ENCODE assay signal across 23 cellular contexts in the genomic region with DNA sequence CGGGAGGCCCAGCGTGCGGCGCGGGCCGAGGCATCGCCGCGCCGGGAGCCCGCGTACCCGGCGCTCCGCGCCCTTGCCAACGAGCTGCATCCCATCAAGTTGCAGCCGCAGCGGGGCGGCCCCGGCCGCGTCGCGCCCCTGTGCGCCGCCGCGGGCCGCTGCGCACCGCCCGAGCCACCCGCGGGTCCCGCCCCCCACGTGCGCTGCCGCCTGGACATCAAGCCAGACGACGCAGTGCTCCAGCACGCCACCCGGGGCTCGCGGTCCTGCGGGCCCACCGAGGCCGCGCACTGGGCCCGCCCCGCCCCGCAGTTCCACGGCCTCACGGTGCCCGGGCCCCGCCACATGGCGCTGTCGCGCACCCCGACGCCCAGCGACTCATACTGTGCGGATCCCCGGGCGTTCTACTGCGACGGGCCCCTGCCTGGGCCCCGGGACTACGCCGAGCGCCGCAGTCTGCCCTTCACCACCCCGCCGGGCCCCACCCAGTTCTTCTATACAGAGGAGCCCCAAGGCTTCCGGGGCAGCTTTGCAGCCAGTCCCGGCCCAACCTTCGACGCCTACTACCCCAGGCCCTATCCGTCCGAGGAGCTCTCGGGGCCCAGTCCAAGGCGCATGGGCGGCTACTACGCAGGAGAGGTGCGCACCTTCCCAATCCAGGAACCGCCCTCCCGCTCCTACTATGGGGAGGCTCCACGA. TPM values are rescaled to one million over a fixed set of nuclear protein-coding genes. Genes with fewer than 3 reads are reported as not detected.
A peak's percentile ranks its signal among the peaks of the same experiment; 100 is the strongest.
DNase-seq lines count a peak whose midpoint lies in the region; ATAC-seq, FAIRE-seq and TF ChIP-seq lines count a peak whose summit lies in the region.
"Had no signal": no experiment of that assay in that cellular context is flagged by ENCODE, and none has a peak within 500 bp of the region (broad histone marks: within the 10 kb centered on the region; RNA-seq: fewer than 3 reads in every experiment).

No MANE protein-coding gene starts in this region.

- no peaks in the 10 kb centered on the region for H3K9me1 ChIP-seq in K562 (ENCODE audit: control insufficient read depth, insufficient read depth, low read length)

- in situ Hi-C loops in K562 (cut with MboI): no loop called here

- CTCF ChIA-PET in activated naive CD4-positive, alpha-beta T cell treated with anti-CD3 and anti-CD28 coated beads, Interleukin-2, amount 10 ng/mL, durations not matched to agents 7 days and 5 days (lab: Charles Lee): interaction anchor here (1.0 kb wide), 1 partner anchor 99 kb away, joined by 3 read pairs; no protein-coding TSS in a partner anchor
- CTCF ChIA-PET in K562 (lab: Yijun Ruan, JAX; ENCODE audit: low intra/inter-chr PET ratio): no interaction called here

- H2BK15ac ChIP-seq in mesenchymal stem cell (ENCODE audit: low read depth, poor library complexity, severe bottlenecking): no peak overlapping the region

- no peak overlapping the region for H3K18ac ChIP-seq in mesenchymal stem cell (ENCODE audit: low read depth in 1 of 2, low read length in 2 of 2)

- FAIRE-seq in K562 (lab: Jason Lieb, UNC) (no peak), small intestine (lab: Jason Lieb, UNC) (no peak), GM19239 (lab: Jason Lieb, UNC) (no peak)

- H3K9me3 ChIP-seq in K562 (replicated peaks; ENCODE audit: control insufficient read depth, insufficient read depth, low read depth, low read length) (no peaks in the 10 kb centered on the region), small intestine (ENCODE audit: control insufficient read depth, low read depth) (no peaks in the 10 kb centered on the region), mesenchymal stem cell (ENCODE audit: control insufficient read depth, low read length) (no peaks in the 10 kb centered on the region)
- H3K9me3 ChIP-seq: ascending aorta, heart right ventricle had no signal

- H3K27me3 ChIP-seq in H7 (ENCODE audit: control insufficient read depth, insufficient read depth, low read length) (peaks cover 5% of the 10 kb centered on the region), K562 (ENCODE audit: control insufficient read depth in 2 of 2, insufficient read depth in 2 of 2, low read length in 2 of 2) (no peaks in the 10 kb centered on the region), small intestine (ENCODE audit: control insufficient read depth in 2 of 2, insufficient read depth in 2 of 2, low read length in 2 of 2) (peaks cover 3 to 9% of the 10 kb centered on the region in 2 donors), mesenchymal stem cell (ENCODE audit: control insufficient read depth in 1 of 2, insufficient read depth in 1 of 2, low read length in 2 of 2) (peaks cover 0 to 22% of the 10 kb centered on the region in 2 experiments)

- H3K4me3 Mint-ChIP-seq in activated naive CD4-positive, alpha-beta T cell treated with anti-CD3 and anti-CD28 coated beads, Interleukin-2, amount 10 ng/mL, durations not matched to agents 7 days and 5 days: no peak overlapping the region
- H3K4me3 Mint-ChIP-seq: activated B cell treated with CpG ODN at 0.5 μM for 24 hours, mesothelial cell of epicardium, nephron progenitor cell had no signal

- DNase-seq in activated naive CD4-positive, alpha-beta T cell treated with anti-CD3 and anti-CD28 coated beads, Interleukin-2, amount 10 ng/mL, durations not matched to agents 7 days and 5 days: no peak
- DNase-seq in activated naive CD4-positive, alpha-beta T cell (lab: John Stamatoyannopoulos, UW): no peak
- DNase-seq in H7 (peak; percentile 75), K562 (ENCODE audit: extremely low read depth in 1 of 4, low spot score in 3 of 4) (no peak), small intestine (peak; percentile 31), mesenchymal stem cell (no peak), GM19239 (ENCODE audit: insufficient read length, low spot score) (no peak), GM19238 (ENCODE audit: insufficient read length, low spot score) (no peak)
- DNase-seq: activated B cell treated with CpG ODN at 0.5 μM for 24 hours; activated gamma-delta T cell treated with Interleukin-2 at 50 U/mL for 16 hours; heart right ventricle; KG1; NCI-H524 treated with DMSO at 0.1 percent for 48 hours; nephron progenitor cell; RPMI8226; stimulated activated CD4-positive, alpha-beta T cell treated with anti-CD3 and anti-CD28 coated beads, Interleukin-1b, Interleukin-23, amount 100 ng/mL, for 48 hours; T-helper 9 cell had no signal

- TF ChIP-seq POLR2A in K562 (conservative IDR thresholded peaks at IDR 0.05): no peak

- no peak overlapping the region for H3K4ac ChIP-seq in mesenchymal stem cell (ENCODE audit: low read depth in 1 of 2, low read length in 2 of 2)

- H3K14ac ChIP-seq in mesenchymal stem cell (ENCODE audit: low read length in 2 of 2): no peak overlapping the region

- no peaks in the 10 kb centered on the region for H3K9me3 Mint-ChIP-seq in activated naive CD4-positive, alpha-beta T cell treated with anti-CD3 and anti-CD28 coated beads, Interleukin-2, amount 10 ng/mL, durations not matched to agents 7 days and 5 days
- H3K9me3 Mint-ChIP-seq: activated B cell treated with CpG ODN at 0.5 μM for 24 hours; mesothelial cell of epicardium; nephron progenitor cell; stimulated activated effector memory CD8-positive, alpha-beta T cell treated with anti-CD3 and anti-CD28 coated beads, Interleukin-12 subunit alpha, Interleukin-12 subunit beta, amount 100 ng/mL, for 72 hours had no signal

- H3K79me1 ChIP-seq in mesenchymal stem cell (replicated peaks; ENCODE audit: low read length, poor library complexity, severe bottlenecking): peaks cover 14% of the 10 kb centered on the region

- no peak overlapping the region for H4K91ac ChIP-seq in mesenchymal stem cell (ENCODE audit: low read length)

- no peak overlapping the region for H2BK120ac ChIP-seq in mesenchymal stem cell (ENCODE audit: low read depth, low read length)

- H3K27ac Mint-ChIP-seq in activated naive CD4-positive, alpha-beta T cell treated with anti-CD3 and anti-CD28 coated beads, Interleukin-2, amount 10 ng/mL, durations not matched to agents 7 days and 5 days: peak overlapping the region; percentile 55
- H3K27ac Mint-ChIP-seq: activated B cell treated with CpG ODN at 0.5 μM for 24 hours, mesothelial cell of epicardium, nephron progenitor cell, progenitor cell of endocrine pancreas had no signal

- H3K27ac ChIP-seq in K562 (ENCODE audit: extremely low read depth, low read depth, low read length): no peak overlapping the region
- no peak overlapping the region for H3K27ac ChIP-seq in small intestine (ENCODE audit: low read depth in 1 of 2, low read length in 1 of 2)
- no peak overlapping the region for H3K27ac ChIP-seq in mesenchymal stem cell (ENCODE audit: low read length, poor library complexity, severe bottlenecking)
- H3K27ac ChIP-seq: ascending aorta, epithelial cell of prostate had no signal

- peaks cover 10% of the 10 kb centered on the region for H3K36me3 Mint-ChIP-seq in activated naive CD4-positive, alpha-beta T cell treated with anti-CD3 and anti-CD28 coated beads, Interleukin-2, amount 10 ng/mL, durations not matched to agents 7 days and 5 days

- no peak for TF ChIP-seq CTCF in K562 (IDR thresholded peaks at IDR 0.05 in 2 of 3, conservative IDR thresholded peaks at IDR 0.05 in 1 of 3; ENCODE audit: insufficient read depth in 2 of 3, low read depth in 1 of 3, low read length in 3 of 3)

- H3K36me3 ChIP-seq in H7 (replicated peaks; ENCODE audit: control insufficient read depth, insufficient read depth, low read length): peaks cover 2% of the 10 kb centered on the region
- H3K36me3 ChIP-seq in K562 (ENCODE audit: control insufficient read depth, insufficient read depth, low read length): peaks cover 10% of the 10 kb centered on the region; the same call in 2 of the 3 replicates
- peaks cover 0 to 4% of the 10 kb centered on the region in 2 donors for H3K36me3 ChIP-seq in small intestine (ENCODE audit: control insufficient read depth in 2 of 2, insufficient read depth in 2 of 2, low read length in 2 of 2)
- peaks cover 2 to 39% of the 10 kb centered on the region in 2 experiments for H3K36me3 ChIP-seq in mesenchymal stem cell (ENCODE audit: control insufficient read depth in 1 of 2, insufficient read depth in 2 of 2, low read depth in 1 of 2, low read length in 2 of 2)

- intact Hi-C loops in K562 (cut with micrococcal nuclease): loop anchor here (5.0 kb wide), 1 partner anchor 97 kb away; a partner anchor contains a TSS

- BruUV-seq in K562 (replicated peaks; lab: Mats Ljungman, UMichigan): no TSS peak

- no peak overlapping the region for H3K23ac ChIP-seq in mesenchymal stem cell (ENCODE audit: low read length in 2 of 2)

- H2BK5ac ChIP-seq in mesenchymal stem cell (ENCODE audit: low read depth, low read length, poor library complexity, severe bottlenecking): no peak overlapping the region

- no peak overlapping the region for H4K8ac ChIP-seq in mesenchymal stem cell (ENCODE audit: low read length)

- H3K4me3 ChIP-seq in H7 (ENCODE audit: insufficient read depth, low read depth, low read length) (no peak overlapping the region), K562 (no peak overlapping the region), small intestine (ENCODE audit: low read depth in 1 of 2, low read length in 2 of 2) (peak overlapping the region in 1 of 2 donors; percentile 25), mesenchymal stem cell (ENCODE audit: insufficient read depth in 1 of 2, low read depth in 1 of 2, low read length in 2 of 2) (no peak overlapping the region)

- POLR2A ChIA-PET in K562 (lab: Yijun Ruan, JAX): no interaction called here

- peaks cover 63% of the 10 kb centered on the region for H3K27me3 Mint-ChIP-seq in activated naive CD4-positive, alpha-beta T cell treated with anti-CD3 and anti-CD28 coated beads, Interleukin-2, amount 10 ng/mL, durations not matched to agents 7 days and 5 days

- no peak overlapping the region for H3K4me2 ChIP-seq in K562 (ENCODE audit: insufficient read depth, low read length)
- H3K4me2 ChIP-seq in mesenchymal stem cell (ENCODE audit: low read length, poor library complexity, severe bottlenecking): no peak overlapping the region

- peaks cover 32% of the 10 kb centered on the region for H3K4me1 Mint-ChIP-seq in activated naive CD4-positive, alpha-beta T cell treated with anti-CD3 and anti-CD28 coated beads, Interleukin-2, amount 10 ng/mL, durations not matched to agents 7 days and 5 days

- H4K20me1 ChIP-seq in K562 (replicated peaks; ENCODE audit: control insufficient read depth, insufficient read depth, low read length): peaks cover 15% of the 10 kb centered on the region

- H2AFZ ChIP-seq in K562 (ENCODE audit: low read depth, low read length) (no peak overlapping the region), mesenchymal stem cell (ENCODE audit: low read depth, low read length) (no peak overlapping the region)

- TF ChIP-seq RAD21 in K562 (CRISPR knock-in tag; conservative IDR thresholded peaks at IDR 0.05 in 1 of 2, IDR thresholded peaks at IDR 0.05 in 1 of 2): no peak

- no peak for ATAC-seq in K562
- ATAC-seq: heart right ventricle; left lobe of liver; stimulated activated effector memory CD8-positive, alpha-beta T cell treated with anti-CD3 and anti-CD28 coated beads, Interleukin-12 subunit alpha, Interleukin-12 subunit beta, amount 100 ng/mL, for 72 hours had no signal

- no peak overlapping the region for H2AK5ac ChIP-seq in mesenchymal stem cell (ENCODE audit: low read length, severe bottlenecking)

- H3K4me1 ChIP-seq in K562 (replicated peaks in 1 of 2; ENCODE audit: control insufficient read depth in 2 of 2, insufficient read depth in 2 of 2, low read length in 2 of 2) (peaks cover 10 to 85% of the 10 kb centered on the region in 2 experiments), small intestine (ENCODE audit: control insufficient read depth in 2 of 2, insufficient read depth in 1 of 2, low read depth in 1 of 2, low read length in 1 of 2) (peaks cover 0 to 4% of the 10 kb centered on the region in 2 donors), mesenchymal stem cell (ENCODE audit: control insufficient read depth, insufficient read depth, low read depth, low read length) (peaks cover 52% of the 10 kb centered on the region)

- H3K9ac ChIP-seq in K562 (ENCODE audit: insufficient read depth in 1 of 2, low read depth in 2 of 2, low read length in 2 of 2) (no peak overlapping the region), mesenchymal stem cell (ENCODE audit: low read length) (no peak overlapping the region)

- TF ChIP-seq EP300 in K562 (IDR thresholded peaks at IDR 0.05; ENCODE audit: low read length): no peak

- no peak overlapping the region for H2BK12ac ChIP-seq in mesenchymal stem cell (ENCODE audit: low read length in 2 of 2)

- WGBS in K562 (ENCODE audit: insufficient coverage, low coverage, missing lambda C conversion rate): 97% methylated on average over 28 of the region's 88 CpGs
- 8 to 12% (median 9%) methylated on average over 30 to 88 of the region's 88 CpGs for WGBS in small intestine, 3 donors
- 95% methylated on average over 64 of the region's 88 CpGs for WGBS in mesenchymal stem cell

- H3K79me2 ChIP-seq in K562 (ENCODE audit: control insufficient read depth, insufficient read depth, low read length): peaks cover 16% of the 10 kb centered on the region

RNA-seq across cellular contexts. Expression of a gene that starts 2.6 kb away (rescaled TPM):
- 0.14 and 0.52 TPM in 2 replicates for total RNA-seq in H7 (2014; rRNA removed; shearing (Covaris generic))
- total RNA-seq in K562 (2011; cell fraction: chromatin; rRNA removed; ENCODE audit: low replicate concordance): 3.5 and 12.8 TPM in 2 replicates
- total RNA-seq in K562 (2011; cell fraction: nucleolus; rRNA removed): 13.2 and 13.6 TPM in 2 replicates
- 7.8 and 10.9 TPM in 2 replicates for total RNA-seq in K562 (2011; cell fraction: nucleoplasm; rRNA removed)
- 2.0 and 2.8 TPM in 2 replicates for total RNA-seq in K562 (2014; rRNA removed)
- 0.07 TPM in 1 of 2 replicates, not detected in the other for total RNA-seq in K562 (2014; rRNA removed; fragmentation: Illumina TruSeq; extraction: Trizol)
- total RNA-seq in K562 (2015; rRNA removed; fragmentation: Illumina TruSeq; extraction: Trizol): 0.83 and 0.94 TPM in 2 replicates
- 3.2 TPM in 2 replicates for total RNA-seq in K562 (2021)
- 0.46 and 1.1 TPM in 2 replicates for polyA plus RNA-seq in K562 (2011; rRNA removed)
- 0.49 and 1.00 TPM in 2 replicates for polyA plus RNA-seq in K562 (2011; cell fraction: cytosol; rRNA removed)
- polyA plus RNA-seq in K562 (2011; cell fraction: nucleus; rRNA removed): 11.7 and 16.6 TPM in 2 replicates
- polyA plus RNA-seq in K562 (2012): 2.1 and 4.3 TPM in 2 replicates
- 0.06 and 0.54 TPM in 2 replicates for polyA plus RNA-seq in K562 (2014; fragmentation: Illumina TruSeq; extraction: Trizol)
- under 1 TPM in 1 of 2 experiments, not detected in 1; 0.01 TPM for polyA plus RNA-seq in K562 (2014; fragmentation: Nextera tagmentation; extraction: Ambion mirVana)
- polyA plus RNA-seq in K562 (2014; rRNA removed): 2.2 and 3.7 TPM in 2 replicates
- polyA minus RNA-seq in K562 (2011; rRNA and poly(A)+ RNA removed): 0.11 and 0.12 TPM in 2 replicates
- polyA minus RNA-seq in K562 (2011; cell fraction: cytosol; rRNA and poly(A)+ RNA removed): 0.86 and 1.3 TPM in 2 replicates
- polyA minus RNA-seq in K562 (2011; cell fraction: nucleus; rRNA and poly(A)+ RNA removed): 2.6 and 3.0 TPM in 2 replicates
- polyA plus RNA-seq in small intestine: 1 to 10 TPM; 1.1 to 3.3 (median 2.0) TPM
- polyA plus RNA-seq in mesenchymal stem cell (2013, experiment 1 of 2): 2.3 TPM
- 2.4 TPM for polyA plus RNA-seq in mesenchymal stem cell (2013, experiment 2 of 2)

RNA-seq across cellular contexts. Expression of a gene that starts 4.3 kb away (rescaled TPM):
- total RNA-seq in H7 (2014; rRNA removed; shearing (Covaris generic)): 68.2 and 75.5 TPM in 2 replicates
- 45.1 and 180 TPM in 2 replicates for total RNA-seq in K562 (2011; cell fraction: chromatin; rRNA removed; ENCODE audit: low replicate concordance)
- 169 and 176 TPM in 2 replicates for total RNA-seq in K562 (2011; cell fraction: nucleolus; rRNA removed)
- total RNA-seq in K562 (2011; cell fraction: nucleoplasm; rRNA removed): 73.7 and 101 TPM in 2 replicates
- total RNA-seq in K562 (2014; rRNA removed) (114 and 142 TPM in 2 replicates), K562 (2014; rRNA removed; fragmentation: Illumina TruSeq; extraction: Trizol) (16.4 and 20.9 TPM in 2 replicates), K562 (2015; rRNA removed; fragmentation: Illumina TruSeq; extraction: Trizol) (93.0 and 96.7 TPM in 2 replicates), K562 (2021) (126 and 135 TPM in 2 replicates)
- polyA plus RNA-seq in K562 (2011; rRNA removed) (50.9 and 84.3 TPM in 2 replicates), K562 (2014; fragmentation: Illumina TruSeq; extraction: Trizol) (80.2 and 98.6 TPM in 2 replicates), K562 (2014; fragmentation: Nextera tagmentation; extraction: Ambion mirVana) (100 to 1,000 TPM; 131 to 166 TPM), K562 (2014; rRNA removed) (129 and 161 TPM in 2 replicates), small intestine (100 to 1,000 TPM; 111 to 185 (median 152) TPM)
- 137 and 211 TPM in 2 replicates for polyA plus RNA-seq in K562 (2011; cell fraction: cytosol; rRNA removed)
- 314 and 360 TPM in 2 replicates for polyA plus RNA-seq in K562 (2011; cell fraction: nucleus; rRNA removed)
- polyA plus RNA-seq in K562 (2012): 124 and 150 TPM in 2 replicates
- polyA minus RNA-seq in K562 (2011; rRNA and poly(A)+ RNA removed): 7.0 and 7.2 TPM in 2 replicates
- polyA minus RNA-seq in K562 (2011; cell fraction: cytosol; rRNA and poly(A)+ RNA removed): 19.4 and 27.9 TPM in 2 replicates
- polyA minus RNA-seq in K562 (2011; cell fraction: nucleus; rRNA and poly(A)+ RNA removed): 31.0 and 41.3 TPM in 2 replicates
- polyA plus RNA-seq in mesenchymal stem cell (2013, experiment 1 of 2): 179 TPM
- polyA plus RNA-seq in mesenchymal stem cell (2013, experiment 2 of 2): 179 TPM

RNA-seq across cellular contexts. Expression of a gene that starts 7.2 kb away (rescaled TPM):
- 1.2 and 3.0 TPM in 2 replicates for total RNA-seq in H7 (2014; rRNA removed; shearing (Covaris generic))
- total RNA-seq in K562 (2011; cell fraction: chromatin; rRNA removed; ENCODE audit: low replicate concordance): 9.8 and 44.0 TPM in 2 replicates
- total RNA-seq in K562 (2011; cell fraction: nucleolus; rRNA removed): 38.6 and 45.4 TPM in 2 replicates
- 15.4 and 16.5 TPM in 2 replicates for total RNA-seq in K562 (2011; cell fraction: nucleoplasm; rRNA removed)
- total RNA-seq in K562 (2014; rRNA removed) (4.5 and 7.1 TPM in 2 replicates), K562 (2014; rRNA removed; fragmentation: Illumina TruSeq; extraction: Trizol) (0.10 and 0.47 TPM in 2 replicates), K562 (2015; rRNA removed; fragmentation: Illumina TruSeq; extraction: Trizol) (2.9 and 3.6 TPM in 2 replicates), K562 (2021) (9.6 and 11.0 TPM in 2 replicates)
- polyA plus RNA-seq in K562 (2011; rRNA removed) (1.3 and 3.6 TPM in 2 replicates), K562 (2014; fragmentation: Illumina TruSeq; extraction: Trizol) (1.5 and 2.2 TPM in 2 replicates), K562 (2014; fragmentation: Nextera tagmentation; extraction: Ambion mirVana) (under 1 TPM; 0.03 to 0.18 TPM), K562 (2014; rRNA removed) (7.9 and 10.8 TPM in 2 replicates), small intestine (1 to 10 TPM; 4.6 to 8.9 (median 8.9) TPM)
- 0.74 and 2.6 TPM in 2 replicates for polyA plus RNA-seq in K562 (2011; cell fraction: cytosol; rRNA removed)
- polyA plus RNA-seq in K562 (2011; cell fraction: nucleus; rRNA removed): 45.8 and 94.5 TPM in 2 replicates
- polyA plus RNA-seq in K562 (2012): 6.9 and 15.2 TPM in 2 replicates
- polyA minus RNA-seq in K562 (2011; rRNA and poly(A)+ RNA removed): 0.06 and 0.21 TPM in 2 replicates
- 1.1 and 1.5 TPM in 2 replicates for polyA minus RNA-seq in K562 (2011; cell fraction: cytosol; rRNA and poly(A)+ RNA removed)
- 5.0 and 5.6 TPM in 2 replicates for polyA minus RNA-seq in K562 (2011; cell fraction: nucleus; rRNA and poly(A)+ RNA removed)
- polyA plus RNA-seq in mesenchymal stem cell (2013, experiment 1 of 2): 1.6 TPM
- 2.1 TPM for polyA plus RNA-seq in mesenchymal stem cell (2013, experiment 2 of 2)

RNA-seq across cellular contexts. Expression of a gene that starts 21.2 kb away (rescaled TPM):
- 213 and 240 TPM in 2 replicates for total RNA-seq in H7 (2014; rRNA removed; shearing (Covaris generic))
- 59.6 and 137 TPM in 2 replicates for total RNA-seq in K562 (2011; cell fraction: chromatin; rRNA removed; ENCODE audit: low replicate concordance)
- total RNA-seq in K562 (2011; cell fraction: nucleolus; rRNA removed): 95.8 and 97.7 TPM in 2 replicates
- 83.2 and 87.5 TPM in 2 replicates for total RNA-seq in K562 (2011; cell fraction: nucleoplasm; rRNA removed)
- total RNA-seq in K562 (2014; rRNA removed): 532 and 564 TPM in 2 replicates
- 132 and 198 TPM in 2 replicates for total RNA-seq in K562 (2014; rRNA removed; fragmentation: Illumina TruSeq; extraction: Trizol)
- total RNA-seq in K562 (2015; rRNA removed; fragmentation: Illumina TruSeq; extraction: Trizol): 363 and 368 TPM in 2 replicates
- 302 and 324 TPM in 2 replicates for total RNA-seq in K562 (2021)
- 235 TPM in 2 replicates for polyA plus RNA-seq in K562 (2011; rRNA removed)
- 308 and 335 TPM in 2 replicates for polyA plus RNA-seq in K562 (2011; cell fraction: cytosol; rRNA removed)
- polyA plus RNA-seq in K562 (2011; cell fraction: nucleus; rRNA removed): 223 and 253 TPM in 2 replicates
- 389 and 638 TPM in 2 replicates for polyA plus RNA-seq in K562 (2012)
- 318 and 384 TPM in 2 replicates for polyA plus RNA-seq in K562 (2014; fragmentation: Illumina TruSeq; extraction: Trizol)
- polyA plus RNA-seq in K562 (2014; fragmentation: Nextera tagmentation; extraction: Ambion mirVana): 100 to 1,000 TPM in 1 of 2 experiments, 10 to 100 TPM in 1; 81.0 to 108 TPM
- 526 and 558 TPM in 2 replicates for polyA plus RNA-seq in K562 (2014; rRNA removed)
- polyA minus RNA-seq in K562 (2011; rRNA and poly(A)+ RNA removed): 128 and 129 TPM in 2 replicates
- polyA minus RNA-seq in K562 (2011; cell fraction: cytosol; rRNA and poly(A)+ RNA removed): 82.8 and 116 TPM in 2 replicates
- 37.3 and 41.4 TPM in 2 replicates for polyA minus RNA-seq in K562 (2011; cell fraction: nucleus; rRNA and poly(A)+ RNA removed)
- 1,000 to 10,000 TPM in 2 of 3 donors, 100 to 1,000 TPM in 1; 556 to 1,582 (median 1,437) TPM for polyA plus RNA-seq in small intestine
- polyA plus RNA-seq in mesenchymal stem cell (2013, experiment 1 of 2): 391 TPM
- 389 TPM for polyA plus RNA-seq in mesenchymal stem cell (2013, experiment 2 of 2)

RNA-seq across cellular contexts. Expression of a gene that starts 37.2 kb away (rescaled TPM):
- total RNA-seq in H7 (2014; rRNA removed; shearing (Covaris generic)): 150 TPM in 2 replicates
- total RNA-seq in K562 (2011; cell fraction: chromatin; rRNA removed; ENCODE audit: low replicate concordance): 250 and 572 TPM in 2 replicates
- total RNA-seq in K562 (2011; cell fraction: nucleolus; rRNA removed): 321 and 330 TPM in 2 replicates
- total RNA-seq in K562 (2011; cell fraction: nucleoplasm; rRNA removed): 231 and 237 TPM in 2 replicates
- total RNA-seq in K562 (2014; rRNA removed) (141 and 154 TPM in 2 replicates), K562 (2014; rRNA removed; fragmentation: Illumina TruSeq; extraction: Trizol) (34.2 and 44.6 TPM in 2 replicates), K562 (2015; rRNA removed; fragmentation: Illumina TruSeq; extraction: Trizol) (84.5 and 85.0 TPM in 2 replicates), K562 (2021) (165 and 181 TPM in 2 replicates)
- polyA plus RNA-seq in K562 (2011; rRNA removed) (109 and 142 TPM in 2 replicates), K562 (2014; fragmentation: Illumina TruSeq; extraction: Trizol) (68.9 and 82.6 TPM in 2 replicates), K562 (2014; fragmentation: Nextera tagmentation; extraction: Ambion mirVana) (1 to 10 TPM; 5.6 to 6.4 TPM), K562 (2014; rRNA removed) (121 and 124 TPM in 2 replicates), small intestine (10 to 100 TPM; 75.5 to 88.1 (median 76.5) TPM)
- polyA plus RNA-seq in K562 (2011; cell fraction: cytosol; rRNA removed): 89.0 and 119 TPM in 2 replicates
- polyA plus RNA-seq in K562 (2011; cell fraction: nucleus; rRNA removed): 341 and 396 TPM in 2 replicates
- polyA plus RNA-seq in K562 (2012): 134 and 138 TPM in 2 replicates
- polyA minus RNA-seq in K562 (2011; rRNA and poly(A)+ RNA removed): 64.4 and 75.7 TPM in 2 replicates
- polyA minus RNA-seq in K562 (2011; cell fraction: cytosol; rRNA and poly(A)+ RNA removed): 71.6 and 75.2 TPM in 2 replicates
- polyA minus RNA-seq in K562 (2011; cell fraction: nucleus; rRNA and poly(A)+ RNA removed): 89.1 and 116 TPM in 2 replicates
- polyA plus RNA-seq in mesenchymal stem cell (2013, experiment 1 of 2): 74.0 TPM
- polyA plus RNA-seq in mesenchymal stem cell (2013, experiment 2 of 2): 70.6 TPM

Comparison
In these comparisons a context has a peak if more than half of its experiments do, and no peak if none do; other contexts are left out.
1. DNase-seq: peak in H7 (single experiment) and small intestine (single experiment); none in activated naive CD4-positive, alpha-beta T cell treated with anti-CD3 and anti-CD28 coated beads, Interleukin-2, amount 10 ng/mL, durations not matched to agents 7 days and 5 days (single experiment), activated naive CD4-positive, alpha-beta T cell (0 of 4), K562 (0 of 4), mesenchymal stem cell (single experiment), GM19239 (single experiment) and GM19238 (single experiment).